14 cellular contexts compared by ENCODE assay signal in the genomic region with DNA sequence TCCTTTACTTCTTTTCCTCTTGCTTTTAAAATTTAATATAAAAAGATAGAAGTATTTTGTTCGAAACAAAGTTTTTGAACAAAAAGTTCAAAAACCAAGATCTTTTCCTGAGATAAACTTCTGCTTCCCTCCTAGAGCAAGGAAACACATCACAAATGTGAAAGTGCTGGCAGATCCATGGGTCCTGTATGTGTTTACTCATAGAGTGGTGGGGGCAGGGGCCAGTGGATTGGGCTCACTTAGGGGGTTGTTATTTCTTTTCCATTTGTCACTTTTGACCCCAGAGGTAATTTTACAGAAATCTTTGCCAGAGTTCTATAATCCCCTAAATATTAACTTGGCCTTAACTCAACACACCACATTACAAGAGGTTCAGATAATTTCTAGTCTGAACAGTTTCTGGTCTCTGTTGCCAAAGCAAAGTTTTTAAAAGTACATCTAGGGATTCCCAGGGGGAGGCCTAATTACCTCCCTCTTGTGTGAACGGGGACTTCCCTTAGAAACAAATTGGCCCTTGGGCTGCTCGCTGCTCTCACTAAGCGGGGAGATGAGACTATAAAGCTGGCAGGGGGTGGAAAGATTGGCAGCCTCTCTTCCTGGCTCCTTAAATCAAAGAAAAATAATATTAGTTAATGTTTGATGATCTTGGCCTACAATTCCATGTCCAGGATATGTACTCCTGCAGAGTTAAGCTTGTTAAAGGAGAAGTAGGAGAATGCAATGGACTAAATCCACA.
DNase-seq lines count a peak whose midpoint lies in the region; ATAC-seq, FAIRE-seq and TF ChIP-seq lines count a peak whose summit lies in the region.
"Had no signal": no experiment of that assay in that cellular context is flagged by ENCODE, and none has a peak within 500 bp of the region (broad histone marks: within the 10 kb centered on the region; RNA-seq: fewer than 3 reads in every experiment).

No MANE protein-coding gene starts in this region.

- 10% methylated on average over 4 of the region's 4 CpGs for WGBS in GM12878 (ENCODE audit: insufficient coverage, insufficient replicate concordance, low lambda C conversion rate, missing lambda C conversion rate)

- no peak overlapping the region for H3K4me2 ChIP-seq in GM12878 (ENCODE audit: control insufficient read depth, insufficient read depth)

- H3K36me3 Mint-ChIP-seq in activated T-cell treated with anti-CD3 and anti-CD28 coated beads, Interleukin-2, amount 50 U/mL, for 4 hours (ENCODE audit: insufficient read depth): no peaks in the 10 kb centered on the region
- H3K36me3 Mint-ChIP-seq: IgD-negative memory B cell, natural killer cell had no signal

- H3K4me3 Mint-ChIP-seq in activated T-cell treated with anti-CD3 and anti-CD28 coated beads, Interleukin-2, amount 50 U/mL, for 4 hours: no peak overlapping the region
- H3K4me3 Mint-ChIP-seq: activated naive CD8-positive, alpha-beta T cell treated with anti-CD3 and anti-CD28 coated beads, Interleukin-2, amount 50 U/mL, for 24 hours; IgD-negative memory B cell; natural killer cell had no signal

- no peaks in the 10 kb centered on the region for H3K27me3 ChIP-seq in GM12878 (replicated peaks in 1 of 2; ENCODE audit: control insufficient read depth in 2 of 2, insufficient read depth in 2 of 2, low read length in 1 of 2)
- H3K27me3 ChIP-seq: spleen had no signal

- CTCF ChIA-PET in GM12878 (lab: Yijun Ruan, JAX): no interaction called here

- in situ Hi-C loops in GM12878 (cut with MboI): no loop called here

- DNase-seq in Right ventricle myocardium superior (no peak), cardiac septum (ENCODE audit: low spot score) (no peak), GM12878 (ENCODE audit: low read depth, low spot score) (no peak), kidney tubule cell (ENCODE audit: low spot score) (peak; percentile 67), NCI-H2227 treated with DMSO at 0.1 percent for 48 hours (lab: John Stamatoyannopoulos, UW) (no peak), activated T-cell treated with anti-CD3 and anti-CD28 coated beads for 4 hours (no peak)
- no peak for DNase-seq in activated T-cell treated with anti-CD3 and anti-CD28 coated beads, Interleukin-2, amount 50 U/mL, for 4 hours
- DNase-seq: activated naive CD8-positive, alpha-beta T cell treated with anti-CD3 and anti-CD28 coated beads, Interleukin-2, amount 50 U/mL, for 24 hours; natural killer cell; NCI-H187 treated with DMSO at 0.1 percent for 48 hours; spleen had no signal

- H3K9me3 ChIP-seq in GM12878 (replicated peaks; ENCODE audit: control insufficient read depth, insufficient read depth, low read length): no peaks in the 10 kb centered on the region
- H3K9me3 ChIP-seq: spleen had no signal

- SMC1A ChIA-PET in GM12878 (lab: Charles Lee; ENCODE audit: uncharacterized antibody, unreplicated experiment): no interaction called here

- no peaks in the 10 kb centered on the region for H3K36me3 ChIP-seq in GM12878 (ENCODE audit: control insufficient read depth in 2 of 2, insufficient read depth in 2 of 2, low read length in 1 of 2)
- H3K36me3 ChIP-seq: spleen had no signal

- no peaks in the 10 kb centered on the region for H3K9me3 Mint-ChIP-seq in activated T-cell treated with anti-CD3 and anti-CD28 coated beads, Interleukin-2, amount 50 U/mL, for 4 hours
- H3K9me3 Mint-ChIP-seq: activated naive CD8-positive, alpha-beta T cell treated with anti-CD3 and anti-CD28 coated beads, Interleukin-2, amount 50 U/mL, for 24 hours; IgD-negative memory B cell had no signal

- RAD21 ChIA-PET in GM12878 (lab: Charles Lee; ENCODE audit: unreplicated experiment): no interaction called here

- ATAC-seq in Right ventricle myocardium superior (ENCODE audit: poor library complexity) (peak; percentile 63), GM12878 (peak; percentile 77), GM19023 (IDR thresholded peaks at IDR 0.05; ENCODE audit: unreplicated experiment) (no peak)
- no peak for ATAC-seq in activated T-cell treated with anti-CD3 and anti-CD28 coated beads, Interleukin-2, amount 50 U/mL, for 4 hours
- ATAC-seq: activated naive CD8-positive, alpha-beta T cell treated with anti-CD3 and anti-CD28 coated beads, Interleukin-2, amount 50 U/mL, for 24 hours; natural killer cell had no signal

- TF ChIP-seq EP300 in GM12878 (IDR thresholded peaks at IDR 0.05; ENCODE audit: borderline replicate concordance in 1 of 2, control insufficient read depth in 1 of 2, low read depth in 2 of 2, low read length in 2 of 2): no peak

- no peaks in the 10 kb centered on the region for H4K20me1 ChIP-seq in GM12878 (ENCODE audit: control insufficient read depth, insufficient read depth)

- no peaks in the 10 kb centered on the region for H3K27me3 Mint-ChIP-seq in activated T-cell treated with anti-CD3 and anti-CD28 coated beads, Interleukin-2, amount 50 U/mL, for 4 hours (ENCODE audit: low read depth)
- H3K27me3 Mint-ChIP-seq: activated naive CD8-positive, alpha-beta T cell treated with anti-CD3 and anti-CD28 coated beads, Interleukin-2, amount 50 U/mL, for 24 hours; IgD-negative memory B cell had no signal

- intact Hi-C loops in Right ventricle myocardium superior (cut with DNase I) (no loop called here), cardiac septum (cut with DNase I) (no loop called here), GM12878 (cut with micrococcal nuclease; ENCODE audit: unreplicated experiment) (no loop called here)

- H3K9ac ChIP-seq in GM12878 (ENCODE audit: control insufficient read depth, insufficient read depth, low read length): no peak overlapping the region

- H3K4me3 ChIP-seq in GM12878: no peak overlapping the region
- H3K4me3 ChIP-seq: spleen had no signal

- no peak for FAIRE-seq in GM12878 (lab: Jason Lieb, UNC)
- FAIRE-seq: keratinocyte had no signal

- BruUV-seq in GM12878 (replicated peaks; lab: Mats Ljungman, UMichigan): no TSS peak

- POLR2A ChIA-PET in GM12878 (lab: Charles Lee): no interaction called here

- no peak for TF ChIP-seq CTCF in GM12878 (IDR thresholded peaks at IDR 0.05 in 2 of 3, conservative IDR thresholded peaks at IDR 0.05 in 1 of 3; ENCODE audit: control insufficient read depth in 2 of 3, extremely low read depth in 1 of 3, insufficient read depth in 1 of 3, low read depth in 3 of 3, low read length in 3 of 3)

- no peak for TF ChIP-seq POLR2A in GM12878 (IDR thresholded peaks at IDR 0.05; ENCODE audit: low read depth, low read length)

- H2AFZ ChIP-seq in GM12878 (ENCODE audit: control insufficient read depth, low read depth, low read length): no peak overlapping the region

- no peaks in the 10 kb centered on the region for H3K4me1 Mint-ChIP-seq in activated T-cell treated with anti-CD3 and anti-CD28 coated beads, Interleukin-2, amount 50 U/mL, for 4 hours (ENCODE audit: low read depth)
- H3K4me1 Mint-ChIP-seq: activated naive CD8-positive, alpha-beta T cell treated with anti-CD3 and anti-CD28 coated beads, Interleukin-2, amount 50 U/mL, for 24 hours; IgD-negative memory B cell; natural killer cell had no signal

- no peak for TF ChIP-seq RAD21 in GM12878 (IDR thresholded peaks at IDR 0.05; ENCODE audit: insufficient read depth, low read depth, low read length)

- no peaks in the 10 kb centered on the region for H3K4me1 ChIP-seq in GM12878 (ENCODE audit: control insufficient read depth, insufficient read depth, low read length)
- H3K4me1 ChIP-seq: spleen had no signal

- no peak overlapping the region for H3K27ac ChIP-seq in GM12878 (ENCODE audit: control insufficient read depth, insufficient read depth)

- no peaks in the 10 kb centered on the region for H3K79me2 ChIP-seq in GM12878 (ENCODE audit: control insufficient read depth, insufficient read depth, low read length)

TF ChIP-seq in GM12878, 131 proteins besides CTCF, POLR2A, EP300 and RAD21 (continues in another document):
- TF ChIP-seq IKZF1 (conservative IDR thresholded peaks at IDR 0.05) (no peak), MEF2B (IDR thresholded peaks at IDR 0.05; ENCODE audit: partially characterized antibody, poor library complexity, severe bottlenecking) (peak; percentile 87), ESRRA (IDR thresholded peaks at IDR 0.05; ENCODE audit: low read length) (no peak), BCL11A (IDR thresholded peaks at IDR 0.05; ENCODE audit: low read depth, low read length) (0 out of 2 replicates have a peak, but pooled peaks have one; percentile 6), CEBPB (IDR thresholded peaks at IDR 0.05; ENCODE audit: borderline replicate concordance in 1 of 2, low read depth in 2 of 2, low read length in 2 of 2) (no peak), IKZF2 (IDR thresholded peaks at IDR 0.05) (no peak), ZNF622 (IDR thresholded peaks at IDR 0.05) (no peak), MTA2 (IDR thresholded peaks at IDR 0.05; ENCODE audit: low read depth) (peak; percentile 68; the same call in 1 of the 2 replicates), ATF7 (IDR thresholded peaks at IDR 0.05; ENCODE audit: low read depth) (no peak), MYC (IDR thresholded peaks at IDR 0.05; ENCODE audit: insufficient read depth, insufficient read length, insufficient replicate concordance, low read length, severe bottlenecking) (no peak), NR2C2 (IDR thresholded peaks at IDR 0.05; ENCODE audit: borderline replicate concordance, control insufficient read depth, insufficient read length, low read depth) (no peak), YBX1 (IDR thresholded peaks at IDR 0.05) (no peak)
- TF ChIP-seq, protein P1, sequence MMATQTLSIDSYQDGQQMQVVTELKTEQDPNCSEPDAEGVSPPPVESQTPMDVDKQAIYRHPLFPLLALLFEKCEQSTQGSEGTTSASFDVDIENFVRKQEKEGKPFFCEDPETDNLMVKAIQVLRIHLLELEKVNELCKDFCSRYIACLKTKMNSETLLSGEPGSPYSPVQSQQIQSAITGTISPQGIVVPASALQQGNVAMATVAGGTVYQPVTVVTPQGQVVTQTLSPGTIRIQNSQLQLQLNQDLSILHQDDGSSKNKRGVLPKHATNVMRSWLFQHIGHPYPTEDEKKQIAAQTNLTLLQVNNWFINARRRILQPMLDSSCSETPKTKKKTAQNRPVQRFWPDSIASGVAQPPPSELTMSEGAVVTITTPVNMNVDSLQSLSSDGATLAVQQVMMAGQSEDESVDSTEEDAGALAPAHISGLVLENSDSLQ (IDR thresholded peaks at IDR 0.05): no peak
- TF ChIP-seq, protein P2, sequence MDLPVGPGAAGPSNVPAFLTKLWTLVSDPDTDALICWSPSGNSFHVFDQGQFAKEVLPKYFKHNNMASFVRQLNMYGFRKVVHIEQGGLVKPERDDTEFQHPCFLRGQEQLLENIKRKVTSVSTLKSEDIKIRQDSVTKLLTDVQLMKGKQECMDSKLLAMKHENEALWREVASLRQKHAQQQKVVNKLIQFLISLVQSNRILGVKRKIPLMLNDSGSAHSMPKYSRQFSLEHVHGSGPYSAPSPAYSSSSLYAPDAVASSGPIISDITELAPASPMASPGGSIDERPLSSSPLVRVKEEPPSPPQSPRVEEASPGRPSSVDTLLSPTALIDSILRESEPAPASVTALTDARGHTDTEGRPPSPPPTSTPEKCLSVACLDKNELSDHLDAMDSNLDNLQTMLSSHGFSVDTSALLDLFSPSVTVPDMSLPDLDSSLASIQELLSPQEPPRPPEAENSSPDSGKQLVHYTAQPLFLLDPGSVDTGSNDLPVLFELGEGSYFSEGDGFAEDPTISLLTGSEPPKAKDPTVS (IDR thresholded peaks at IDR 0.05; ENCODE audit: low read depth, low read length): no peak

Comparison
In these comparisons a context has a peak if more than half of its experiments do, and no peak if none do; other contexts are left out.
1. ATAC-seq: peak in Right ventricle myocardium superior (single experiment) and GM12878 (single experiment); none in GM19023 (single experiment) and activated T-cell treated with anti-CD3 and anti-CD28 coated beads, Interleukin-2, amount 50 U/mL, for 4 hours (0 of 2).